8 cellular contexts compared by ENCODE assay signal in genomic region chr16:87956771-87957279, GRCh38. TPM values are rescaled to one million over a fixed set of nuclear protein-coding genes. Genes with fewer than 3 reads are reported as not detected.
DNase-seq lines count a peak whose midpoint lies in the region; ATAC-seq, FAIRE-seq and TF ChIP-seq lines count a peak whose summit lies in the region.

No MANE protein-coding gene starts in this region.

- H3K56ac ChIP-seq in H1 (replicated peaks; ENCODE audit: insufficient read length, low read depth, low read length) = no peak overlapping the region

- no peak for FAIRE-seq in H1 (lab: Jason Lieb, UNC)

- TF ChIP-seq RAD21 in H1 (IDR thresholded peaks at IDR 0.05 in 1 of 2, conservative IDR thresholded peaks at IDR 0.05 in 1 of 2; ENCODE audit: low read depth in 2 of 2, low read length in 2 of 2) = peak; percentile 41 to 44

- H3K4ac ChIP-seq in H1 (replicated peaks; ENCODE audit: insufficient read length, low read depth, low read length) = no peak overlapping the region

- TF ChIP-seq POLR2A in H1 (IDR thresholded peaks at IDR 0.05; ENCODE audit: control extremely low read depth in 1 of 2, low read depth in 2 of 2, low read length in 2 of 2) = no peak

- no peak overlapping the region for H3K18ac ChIP-seq in H1 (ENCODE audit: extremely low read depth, low read length)

- H3K4me1 ChIP-seq in H1 (replicated peaks in 1 of 4; ENCODE audit: control insufficient read depth in 3 of 4, insufficient read depth in 4 of 4, low read length in 3 of 4) (peaks cover 0 to 5% (median 2%) of the 10 kb centered on the region in 4 experiments; a peak in 3 of 7 replicates), parathyroid adenoma (peaks cover 42% of the 10 kb centered on the region)

- no peaks in the 10 kb centered on the region for H3K27me3 ChIP-seq in H1 (replicated peaks in 1 of 4; ENCODE audit: control insufficient read depth in 3 of 4, extremely low read depth in 1 of 4, insufficient read depth in 3 of 4, low read length in 3 of 4)
- H3K27me3 ChIP-seq in parathyroid adenoma (ENCODE audit: control insufficient read depth, insufficient read depth, low read length) = no peaks in the 10 kb centered on the region

- peak overlapping the region; percentile 27; the same call in 1 of the 2 replicates for H3K27ac ChIP-seq in H1 (ENCODE audit: low read depth, low read length)
- peak overlapping the region; percentile 87 for H3K27ac ChIP-seq in parathyroid adenoma

- H4K8ac ChIP-seq in H1 (ENCODE audit: extremely low read depth, insufficient read depth, low read length) = 0 out of 2 replicates have a peak overlapping the region, but pooled peaks have one; percentile 1

- no peak overlapping the region for H3K23ac ChIP-seq in H1 (ENCODE audit: insufficient read length)

- no peak overlapping the region for H2AK5ac ChIP-seq in H1 (ENCODE audit: low read depth, low read length)

- no peak for TF ChIP-seq EP300 in H1 (IDR thresholded peaks at IDR 0.05; ENCODE audit: borderline replicate concordance in 1 of 2, low read depth in 2 of 2, low read length in 2 of 2)

- no peak overlapping the region for H3K4me2 ChIP-seq in H1 (ENCODE audit: insufficient read depth in 1 of 2, low read depth in 2 of 2, low read length in 2 of 2)
- peak overlapping the region; percentile 50 for H3K4me2 ChIP-seq in parathyroid adenoma (ENCODE audit: low read length)

- no peak overlapping the region for H2BK120ac ChIP-seq in H1 (replicated peaks; ENCODE audit: low read depth, low read length)

- WGBS in H1 (ENCODE audit: extremely low coverage in 1 of 2, insufficient coverage in 1 of 2, insufficient read length in 1 of 2, insufficient replicate concordance in 2 of 2, low coverage in 1 of 2, low lambda C conversion rate in 2 of 2, missing lambda C conversion rate in 1 of 2), 2 experiments = 87% methylated on average over 21 of the region's 21 CpGs; no CpG with 5 or more reads in 1 of the 2 experiments

- ATAC-seq in GM21619 (IDR thresholded peaks at IDR 0.05; ENCODE audit: unreplicated experiment) = peak; percentile 18
- ATAC-seq in T-helper 17 cell = peak; percentile 14
- ATAC-seq in omental fat pad (ENCODE audit: low FRiP score) = no peak
- no peak for ATAC-seq in HG02973 (IDR thresholded peaks at IDR 0.05; ENCODE audit: unreplicated experiment)

- H3K9ac ChIP-seq in H1 (replicated peaks in 1 of 4; ENCODE audit: extremely low read depth in 1 of 4, low read depth in 3 of 4, low read length in 3 of 4) = peak overlapping the region in 1 of 4 experiments; percentile 10; a peak in 2 of 7 replicates
- no peak overlapping the region for H3K9ac ChIP-seq in parathyroid adenoma

- H3K9me3 ChIP-seq in T-helper 17 cell (ENCODE audit: control insufficient read depth, low read length, poor library complexity, severe bottlenecking) (no peaks in the 10 kb centered on the region), H1 (ENCODE audit: insufficient read depth in 2 of 2, low read depth in 1 of 2, low read length in 1 of 2) (no peaks in the 10 kb centered on the region), parathyroid adenoma (ENCODE audit: control insufficient read depth, low read length) (no peaks in the 10 kb centered on the region)

- H3K4me3 ChIP-seq in H1 (ENCODE audit: extremely low read depth in 1 of 4, insufficient read depth in 2 of 4, low read depth in 3 of 4, low read length in 4 of 4) (no peak overlapping the region), parathyroid adenoma (ENCODE audit: low read depth, low read length) (peak overlapping the region; percentile 23)

- H2BK5ac ChIP-seq in H1 (ENCODE audit: low read depth, low read length) = 0 out of 2 replicates have a peak overlapping the region, but pooled peaks have one; percentile 49

- intact Hi-C loops in CD14-positive monocyte (cut with micrococcal nuclease) = loop anchor here in 1 of 2 donors (2.0 to 10.0 kb wide), 2 partner anchors 48 to 748 kb away; partner anchors contain the start of genes CTU2 and RNF166

- H3K23me2 ChIP-seq in H1 (ENCODE audit: low read depth, low read length) = peaks cover 8% of the 10 kb centered on the region

- peaks cover 42 to 48% of the 10 kb centered on the region in 2 donors for H3K36me3 Mint-ChIP-seq in CD14-positive monocyte
- H3K36me3 Mint-ChIP-seq in T-helper 17 cell (ENCODE audit: low read depth) = peaks cover 9% of the 10 kb centered on the region

- H3K27me3 Mint-ChIP-seq in CD14-positive monocyte (ENCODE audit: low read depth in 3 of 3) (peaks cover 0 to 6% (median 1%) of the 10 kb centered on the region in 3 donors), T-helper 17 cell (no peaks in the 10 kb centered on the region)

- peaks cover 83% of the 10 kb centered on the region for H3K4me1 Mint-ChIP-seq in CD14-positive monocyte
- peaks cover 49% of the 10 kb centered on the region for H3K4me1 Mint-ChIP-seq in T-helper 17 cell

- H3K79me2 ChIP-seq in H1 (ENCODE audit: control insufficient read depth in 1 of 2, insufficient read depth in 2 of 2, low read length in 2 of 2) (peaks cover 11 to 99% of the 10 kb centered on the region in 2 experiments), parathyroid adenoma (peaks cover 73% of the 10 kb centered on the region)

- peak overlapping the region; percentile 96 to 100 (median 97) for H3K27ac Mint-ChIP-seq in CD14-positive monocyte
- H3K27ac Mint-ChIP-seq in T-helper 17 cell = peak overlapping the region; percentile 97

- peaks cover 0 to 2% (median 0%) of the 10 kb centered on the region in 7 donors for H3K9me3 Mint-ChIP-seq in CD14-positive monocyte

- POLR2A ChIA-PET in H1 (lab: Charles Lee; ENCODE audit: partially characterized antibody) = interaction anchor here (0.6 to 1.4 kb wide), 7 partner anchors 11 to 89 kb away, joined by 3 to 5 read pairs (median 3); partner anchors contain the start of gene CA5A

- H2BK20ac ChIP-seq in H1 (ENCODE audit: low read length) = no peak overlapping the region

- H3K14ac ChIP-seq in H1 (ENCODE audit: insufficient read length) = no peak overlapping the region

- H3K4me3 Mint-ChIP-seq in CD14-positive monocyte (peak overlapping the region; percentile 81 to 84), T-helper 17 cell (peak overlapping the region; percentile 71)

- H2BK12ac ChIP-seq in H1 (ENCODE audit: low read depth, low read length) = 0 out of 2 replicates have a peak overlapping the region, but pooled peaks have one; percentile 0

- H3K79me1 ChIP-seq in H1 (ENCODE audit: low read depth, low read length) = peaks cover 31% of the 10 kb centered on the region

- TF ChIP-seq CTCF in CD14-positive monocyte (IDR thresholded peaks at IDR 0.05) (peak; percentile 38), H1 (IDR thresholded peaks at IDR 0.05; ENCODE audit: control extremely low read depth in 1 of 3, insufficient read depth in 1 of 3, low read depth in 1 of 3, low read length in 3 of 3) (peak in 2 of 3 experiments; percentile 42 to 46; a peak in 3 of 4 replicates), parathyroid adenoma (IDR thresholded peaks at IDR 0.05) (no peak), omental fat pad (IDR thresholded peaks at IDR 0.05) (no peak)

- H2AFZ ChIP-seq in H1 (ENCODE audit: low read length) = no peak overlapping the region
- H2AFZ ChIP-seq in parathyroid adenoma = peak overlapping the region; percentile 45

- no peak overlapping the region for H2BK15ac ChIP-seq in H1 (ENCODE audit: low read length)

- CTCF ChIA-PET in H1 (lab: Charles Lee; ENCODE audit: partially characterized antibody) = interaction anchor here (0.6 to 2.1 kb wide), 13 partner anchors 10 to 189 kb away, joined by 3 to 10 read pairs (median 3); no protein-coding TSS in a partner anchor

- no peak overlapping the region for H4K5ac ChIP-seq in H1 (ENCODE audit: insufficient read length, low read depth, low read length)

- H3K36me3 ChIP-seq in H1 (ENCODE audit: control insufficient read depth in 2 of 4, insufficient read depth in 4 of 4, low read length in 3 of 4) (peaks cover 0 to 11% (median 2%) of the 10 kb centered on the region in 4 experiments; a peak in 4 of 8 replicates), parathyroid adenoma (ENCODE audit: control insufficient read depth, insufficient read depth, low read length) (no peaks in the 10 kb centered on the region)

- H4K20me1 ChIP-seq in H1 (replicated peaks in 1 of 2; ENCODE audit: control insufficient read depth in 1 of 2, insufficient read depth in 2 of 2, low read length in 2 of 2) = peaks cover 4 to 24% of the 10 kb centered on the region in 2 experiments

- H4K91ac ChIP-seq in H1 (replicated peaks; ENCODE audit: insufficient read length, low read length) = no peak overlapping the region

- no peak for DNase-seq in CD14-positive monocyte (ENCODE audit: low spot score)
- DNase-seq in T-helper 17 cell = no peak
- no peak for DNase-seq in H1 (ENCODE audit: low read depth in 1 of 2, low spot score in 2 of 2)
- no peak for DNase-seq in NCI-H1048 (lab: John Stamatoyannopoulos, UW)
- DNase-seq in omental fat pad (ENCODE audit: low spot score) = no peak

TF ChIP-seq in H1, 55 proteins besides CTCF, POLR2A, EP300 and RAD21:
- no peak for TF ChIP-seq SP1 (IDR thresholded peaks at IDR 0.05; ENCODE audit: low read depth, low read length)
- no peak for TF ChIP-seq CTBP2 (IDR thresholded peaks at IDR 0.05; ENCODE audit: borderline replicate concordance, insufficient read depth, insufficient read length, low read length)

RNA-seq across cellular contexts. Expression of gene BANP, which starts 5.6 kb away (rescaled TPM):
- polyA plus RNA-seq in CD14-positive monocyte = 10 to 100 TPM; 10.1 to 11.7 TPM
- 10 to 100 TPM; 46.9 to 47.9 TPM for total RNA-seq in T-helper 17 cell
- 39.3 and 39.8 TPM in 2 replicates for total RNA-seq in H1 (2021; fragmentation: NEBNext Ultra II Directional; extraction: Animal tissue kit (Norgen Biotek cat#: 25700))
- 25.8 and 29.0 TPM in 2 replicates for polyA plus RNA-seq in H1 (2011; rRNA removed)
- polyA plus RNA-seq in H1 (2011; cell fraction: cytosol; rRNA removed) = 33.5 TPM
- polyA plus RNA-seq in H1 (2011; cell fraction: nucleus; rRNA removed) = 65.3 TPM
- polyA plus RNA-seq in H1 (2012, experiment 1 of 2) = 20.1 to 25.9 TPM (median 23.8 TPM) in 4 replicates
- 21.4 TPM for polyA plus RNA-seq in H1 (2012, experiment 2 of 2)
- 20.6 TPM for polyA plus RNA-seq in H1 (2013, experiment 1 of 2)
- polyA plus RNA-seq in H1 (2013, experiment 2 of 2) = 21.1 TPM
- polyA minus RNA-seq in H1 (2011; rRNA and poly(A)+ RNA removed) = 45.5 and 52.3 TPM in 2 replicates
- polyA minus RNA-seq in H1 (2011; cell fraction: cytosol; rRNA and poly(A)+ RNA removed) = 25.0 TPM
- polyA minus RNA-seq in H1 (2011; cell fraction: nucleus; rRNA and poly(A)+ RNA removed) = 52.7 TPM
- total RNA-seq in omental fat pad = 10 to 100 TPM; 20.5 to 35.8 (median 24.6) TPM

RNA-seq across cellular contexts. Expression of gene CA5A, which starts 20.5 kb away (rescaled TPM):
- polyA plus RNA-seq in CD14-positive monocyte (not detected), H1 (2011; rRNA removed) (not detected in 2 replicates)
- total RNA-seq in T-helper 17 cell (not detected), omental fat pad (not detected)
- not detected in 2 replicates for total RNA-seq in H1 (2021; fragmentation: NEBNext Ultra II Directional; extraction: Animal tissue kit (Norgen Biotek cat#: 25700))
- not detected for polyA plus RNA-seq in H1 (2011; cell fraction: cytosol; rRNA removed)
- not detected for polyA plus RNA-seq in H1 (2011; cell fraction: nucleus; rRNA removed)
- not detected in 4 replicates for polyA plus RNA-seq in H1 (2012, experiment 1 of 2)
- not detected for polyA plus RNA-seq in H1 (2012, experiment 2 of 2)
- polyA plus RNA-seq in H1 (2013, experiment 1 of 2) = under 0.01 TPM
- not detected for polyA plus RNA-seq in H1 (2013, experiment 2 of 2)
- polyA minus RNA-seq in H1 (2011; rRNA and poly(A)+ RNA removed) = not detected in 2 replicates
- polyA minus RNA-seq in H1 (2011; cell fraction: cytosol; rRNA and poly(A)+ RNA removed) = not detected
- not detected for polyA minus RNA-seq in H1 (2011; cell fraction: nucleus; rRNA and poly(A)+ RNA removed)

Comparison
In these comparisons a context has a peak if more than half of its experiments do, and no peak if none do; other contexts are left out.
1. CTCF ChIP-seq: peak in CD14-positive monocyte (single experiment) and H1 (2 of 3); none in parathyroid adenoma (single experiment) and omental fat pad (0 of 3).
2. ATAC-seq: peak in GM21619 (single experiment) and T-helper 17 cell (single experiment); none in omental fat pad (single experiment) and HG02973 (single experiment).